In the genomic region with DNA sequence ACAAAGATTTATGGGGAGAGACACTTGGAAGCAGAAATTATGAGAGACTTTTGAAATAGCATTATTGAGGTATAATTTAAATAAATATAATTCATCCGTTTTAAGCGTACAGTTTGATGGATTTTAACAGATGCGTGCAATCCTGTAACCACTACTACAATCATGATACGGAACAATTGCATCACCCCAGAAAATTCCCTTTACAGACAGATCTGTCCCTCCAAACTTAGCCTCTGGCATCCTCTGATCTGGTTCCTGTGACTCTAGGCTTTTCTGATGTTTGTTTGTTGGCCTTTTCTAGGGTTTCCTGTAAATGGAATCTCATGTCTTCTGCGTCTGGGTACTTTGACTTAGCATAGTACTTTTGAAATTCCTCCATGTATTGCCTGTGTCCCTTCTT, we compare ENCODE assay signal across 1 cellular context.
TF ChIP-seq lines count a peak whose summit lies in the region.

No MANE protein-coding gene starts in this region.

TF ChIP-seq in K562, 482 proteins besides CTCF, POLR2A, EP300 and RAD21 (continued from another document):
- TF ChIP-seq RBM22 (IDR thresholded peaks at IDR 0.05; ENCODE audit: low read depth, low read length, poor library complexity, severe bottlenecking) (no peak), CEBPG (CRISPR knock-in tag; IDR thresholded peaks at IDR 0.05) (no peak), CEBPG (tag; conservative IDR thresholded peaks at IDR 0.05 in 1 of 2, IDR thresholded peaks at IDR 0.05 in 1 of 2) (peak in 1 of 2 experiments; percentile 25; a peak in 2 of 4 replicates), MECOM (CRISPR knock-in tag; IDR thresholded peaks at IDR 0.05) (no peak)
